Comparison of ENCODE assay signal across 18 cellular contexts in the genomic region with DNA sequence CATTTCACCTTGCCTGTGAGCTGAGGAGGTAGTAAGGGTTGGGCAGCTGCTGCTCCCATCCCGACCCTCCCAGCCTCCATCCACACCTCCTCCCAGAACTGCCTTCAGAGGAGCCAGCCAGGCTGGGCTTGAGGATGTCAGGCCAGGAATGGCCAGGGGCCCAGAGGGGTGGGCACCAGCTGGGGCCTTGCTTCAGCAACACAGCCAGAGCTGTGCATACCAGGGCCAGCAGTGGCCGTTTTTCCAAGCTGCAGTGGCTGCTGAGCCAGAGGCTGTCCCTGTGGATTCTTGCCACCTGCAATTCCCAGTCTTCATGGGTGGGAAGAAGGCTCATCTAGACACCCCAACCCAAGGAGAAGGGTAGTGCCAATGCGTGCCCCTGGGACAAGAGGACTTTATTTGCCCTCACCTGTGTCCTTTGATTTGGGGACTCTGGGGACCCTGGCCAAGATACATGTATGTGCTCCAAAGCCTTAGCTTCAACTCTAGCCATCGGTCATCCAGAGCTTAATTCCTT.
DNase-seq lines count a peak whose midpoint lies in the region; ATAC-seq, FAIRE-seq and TF ChIP-seq lines count a peak whose summit lies in the region.
"Had no signal": no experiment of that assay in that cellular context is flagged by ENCODE, and none has a peak within 500 bp of the region (broad histone marks: within the 10 kb centered on the region; RNA-seq: fewer than 3 reads in every experiment).

No MANE protein-coding gene starts in this region.

- H4K12ac ChIP-seq in trophoblast cell (ENCODE audit: low read depth, low read length) = no peak overlapping the region

- no peak overlapping the region for H3K23ac ChIP-seq in trophoblast cell (ENCODE audit: low read length)

- no peak overlapping the region for H3K27ac Mint-ChIP-seq in activated CD8-positive, alpha-beta T cell treated with anti-CD3 and anti-CD28 coated beads, Interleukin-2, amount 10 ng/mL, durations not matched to agents 7 days and 5 days
- no peak overlapping the region for H3K27ac Mint-ChIP-seq in activated CD8-positive, alpha-beta T cell treated with anti-CD3 and anti-CD28 coated beads for 36 hours
- H3K27ac Mint-ChIP-seq: CD4-positive, CD25-positive, alpha-beta regulatory T cell; H9; IgD-negative memory B cell had no signal

- no peak overlapping the region for H2BK12ac ChIP-seq in trophoblast cell (ENCODE audit: low read length)

- no peak for TF ChIP-seq RAD21 in A549 (conservative IDR thresholded peaks at IDR 0.05 in 1 of 2, IDR thresholded peaks at IDR 0.05 in 1 of 2)

- no peak overlapping the region for H3K4me3 Mint-ChIP-seq in activated CD8-positive, alpha-beta T cell treated with anti-CD3 and anti-CD28 coated beads, Interleukin-2, amount 10 ng/mL, durations not matched to agents 7 days and 5 days
- no peak overlapping the region for H3K4me3 Mint-ChIP-seq in activated CD8-positive, alpha-beta T cell treated with anti-CD3 and anti-CD28 coated beads for 36 hours
- H3K4me3 Mint-ChIP-seq: CD4-positive, CD25-positive, alpha-beta regulatory T cell; H9; IgD-negative memory B cell had no signal

- TF ChIP-seq EP300 in A549 (IDR thresholded peaks at IDR 0.05) = no peak

- H3K4ac ChIP-seq in trophoblast cell (ENCODE audit: low read depth, low read length) = no peak overlapping the region

- FAIRE-seq in A549 (lab: Jason Lieb, UNC) = no peak
- FAIRE-seq: D721Med had no signal

- POLR2A ChIA-PET in A549 (lab: Yijun Ruan, JAX) = interaction anchor here (0.6 to 2.4 kb wide), 5 partner anchors 11 to 1298 kb away, joined by 3 to 11 read pairs (median 3); no protein-coding TSS in a partner anchor
- POLR2A ChIA-PET in activated CD8-positive, alpha-beta T cell treated with anti-CD3 and anti-CD28 coated beads, Interleukin-2, amount 10 ng/mL, durations not matched to agents 7 days and 5 days (lab: Charles Lee) = no interaction called here
- POLR2A ChIA-PET in activated CD8-positive, alpha-beta T cell treated with anti-CD3 and anti-CD28 coated beads for 36 hours (lab: Charles Lee) = no interaction called here

- H3K9me3 ChIP-seq in A549 (peaks cover 5% of the 10 kb centered on the region; the same call in 2 of the 3 replicates), MG63 (no peaks in the 10 kb centered on the region; the same call in 1 of the 2 replicates), right lobe of liver (no peaks in the 10 kb centered on the region), trophoblast cell (ENCODE audit: insufficient read depth, low read depth, low read length) (no peaks in the 10 kb centered on the region)
- H3K9me3 ChIP-seq: SK-N-SH had no signal

- peaks cover 2% of the 10 kb centered on the region for H3K27me3 Mint-ChIP-seq in activated CD8-positive, alpha-beta T cell treated with anti-CD3 and anti-CD28 coated beads, Interleukin-2, amount 10 ng/mL, durations not matched to agents 7 days and 5 days (ENCODE audit: low read depth)
- H3K27me3 Mint-ChIP-seq in activated CD8-positive, alpha-beta T cell treated with anti-CD3 and anti-CD28 coated beads for 36 hours = no peaks in the 10 kb centered on the region

- H3K36me3 ChIP-seq in MG63 (no peaks in the 10 kb centered on the region), right lobe of liver (no peaks in the 10 kb centered on the region), trophoblast cell (ENCODE audit: control insufficient read depth in 1 of 2, insufficient read depth in 2 of 2, low read length in 2 of 2) (no peaks in the 10 kb centered on the region)

- DNase-seq in A549 (ENCODE audit: low read depth in 1 of 2, low spot score in 1 of 2) (peak in 1 of 2 experiments; percentile 49), MG63 (peak; percentile 40), ecto neural progenitor cell (ENCODE audit: low spot score) (peak; percentile 45), right lobe of liver (no peak), trophoblast cell (no peak)
- DNase-seq in activated CD8-positive, alpha-beta T cell treated with anti-CD3 and anti-CD28 coated beads, Interleukin-2, amount 10 ng/mL, durations not matched to agents 7 days and 5 days = no peak
- no peak for DNase-seq in activated CD8-positive, alpha-beta T cell treated with anti-CD3 and anti-CD28 coated beads for 36 hours
- DNase-seq: CD4-positive, CD25-positive, alpha-beta regulatory T cell; H9; NCI-H1436 treated with DMSO at 0.1 percent for 48 hours; NCI-H2081; NCI-H524; NK-92 treated with Interleukin-12 subunit alpha and Interleukin-12 subunit beta, amount 100 ng/mL, for 24 hours; SK-N-SH had no signal

- H2AFZ ChIP-seq in trophoblast cell (ENCODE audit: insufficient read depth, low read length, poor library complexity) = no peak overlapping the region

- H3K4me1 ChIP-seq in A549 (peaks cover 80% of the 10 kb centered on the region), right lobe of liver (peaks cover 0 to 39% (median 19%) of the 10 kb centered on the region in 4 donors), trophoblast cell (ENCODE audit: control insufficient read depth in 1 of 2, insufficient read depth in 2 of 2, low read length in 2 of 2) (no peaks in the 10 kb centered on the region)

- peaks cover 2% of the 10 kb centered on the region for H3K27me3 ChIP-seq in MG63
- no peaks in the 10 kb centered on the region for H3K27me3 ChIP-seq in right lobe of liver
- H3K27me3 ChIP-seq in trophoblast cell (ENCODE audit: insufficient read depth, low read length) = no peaks in the 10 kb centered on the region

- no peak overlapping the region for H2BK5ac ChIP-seq in trophoblast cell (ENCODE audit: low read depth, low read length, poor library complexity)

- 10% methylated on average over 4 of the region's 4 CpGs for WGBS in A549 (ENCODE audit: missing lambda C conversion rate)
- 49% methylated on average over 2 of the region's 4 CpGs for WGBS in right lobe of liver (ENCODE audit: insufficient coverage, low coverage, low lambda C conversion rate, missing lambda C conversion rate)
- WGBS in trophoblast cell (ENCODE audit: extremely low coverage, insufficient coverage, insufficient read length) = no CpG with 5 or more reads among the region's 4 CpGs

- peak; percentile 35 to 52 for ATAC-seq in A549
- peak in 2 of 4 donors; percentile 2 to 13 for ATAC-seq in right lobe of liver
- ATAC-seq in activated CD8-positive, alpha-beta T cell treated with anti-CD3 and anti-CD28 coated beads, Interleukin-2, amount 10 ng/mL, durations not matched to agents 7 days and 5 days = no peak
- no peak for ATAC-seq in GM18858 (IDR thresholded peaks at IDR 0.05; ENCODE audit: unreplicated experiment)
- ATAC-seq in activated CD8-positive, alpha-beta T cell treated with anti-CD3 and anti-CD28 coated beads for 36 hours = no peak
- ATAC-seq: Right ventricle myocardium inferior had no signal

- no peaks in the 10 kb centered on the region for H3K79me2 ChIP-seq in trophoblast cell (ENCODE audit: control insufficient read depth, insufficient read depth, low read length, poor library complexity)

- H3K27ac ChIP-seq in A549 (peak overlapping the region; percentile 92 to 93), right lobe of liver (peak overlapping the region in 2 of 3 donors; percentile 74 to 87), trophoblast cell (ENCODE audit: low read depth, low read length) (no peak overlapping the region)

- no peaks in the 10 kb centered on the region for H3K36me3 Mint-ChIP-seq in activated CD8-positive, alpha-beta T cell treated with anti-CD3 and anti-CD28 coated beads, Interleukin-2, amount 10 ng/mL, durations not matched to agents 7 days and 5 days (ENCODE audit: low read depth)
- no peaks in the 10 kb centered on the region for H3K36me3 Mint-ChIP-seq in activated CD8-positive, alpha-beta T cell treated with anti-CD3 and anti-CD28 coated beads for 36 hours (ENCODE audit: low read depth)
- H3K36me3 Mint-ChIP-seq: CD4-positive, CD25-positive, alpha-beta regulatory T cell; IgD-negative memory B cell had no signal

- no peak overlapping the region for H4K91ac ChIP-seq in trophoblast cell (ENCODE audit: low read depth, low read length)

- TF ChIP-seq POLR2A in A549 (IDR thresholded peaks at IDR 0.05; ENCODE audit: low read length) (no peak), right lobe of liver (IDR thresholded peaks at IDR 0.05) (no peak)

- CTCF ChIA-PET in A549 (lab: Yijun Ruan, JAX) = interaction anchor here (0.6 to 3.5 kb wide), 13 partner anchors 10 to 205 kb away, joined by 3 to 16 read pairs (median 4); no protein-coding TSS in a partner anchor
- CTCF ChIA-PET in activated CD8-positive, alpha-beta T cell treated with anti-CD3 and anti-CD28 coated beads, Interleukin-2, amount 10 ng/mL, durations not matched to agents 7 days and 5 days (lab: Charles Lee) = interaction anchor here (1.1 kb wide), 1 partner anchor 368 kb away, joined by 4 read pairs; no protein-coding TSS in a partner anchor
- CTCF ChIA-PET in activated CD8-positive, alpha-beta T cell treated with anti-CD3 and anti-CD28 coated beads for 36 hours (lab: Charles Lee) = no interaction called here

- no peak overlapping the region for H2AK5ac ChIP-seq in trophoblast cell (ENCODE audit: low read length)

- no peak overlapping the region for H3K9ac ChIP-seq in trophoblast cell (ENCODE audit: low read length)
- H3K9ac ChIP-seq: SK-N-SH had no signal

- no peak overlapping the region for H2BK120ac ChIP-seq in trophoblast cell (ENCODE audit: insufficient read depth, low read length, poor library complexity)

- H3K4me1 Mint-ChIP-seq in activated CD8-positive, alpha-beta T cell treated with anti-CD3 and anti-CD28 coated beads, Interleukin-2, amount 10 ng/mL, durations not matched to agents 7 days and 5 days (ENCODE audit: low read depth) = no peaks in the 10 kb centered on the region
- peaks cover 3% of the 10 kb centered on the region for H3K4me1 Mint-ChIP-seq in activated CD8-positive, alpha-beta T cell treated with anti-CD3 and anti-CD28 coated beads for 36 hours (ENCODE audit: low read depth)
- H3K4me1 Mint-ChIP-seq: IgD-negative memory B cell had no signal

- no peaks in the 10 kb centered on the region for H3K9me3 Mint-ChIP-seq in activated CD8-positive, alpha-beta T cell treated with anti-CD3 and anti-CD28 coated beads, Interleukin-2, amount 10 ng/mL, durations not matched to agents 7 days and 5 days (ENCODE audit: insufficient read depth)
- H3K9me3 Mint-ChIP-seq in activated CD8-positive, alpha-beta T cell treated with anti-CD3 and anti-CD28 coated beads for 36 hours = no peaks in the 10 kb centered on the region
- H3K9me3 Mint-ChIP-seq: H9 had no signal

- intact Hi-C loops in right lobe of liver (cut with DNase I) = no loop called here
- intact Hi-C loops in activated CD8-positive, alpha-beta T cell treated with anti-CD3 and anti-CD28 coated beads for 36 hours (cut with micrococcal nuclease) = no loop called here

- H3K4me2 ChIP-seq in A549 (peak overlapping the region; percentile 80), trophoblast cell (ENCODE audit: low read length) (no peak overlapping the region)
- H3K4me2 ChIP-seq: SK-N-SH had no signal

- no peak overlapping the region for H4K8ac ChIP-seq in trophoblast cell (ENCODE audit: low read depth, low read length)

- H3K18ac ChIP-seq in trophoblast cell (ENCODE audit: low read length) = no peak overlapping the region

- no peaks in the 10 kb centered on the region for H3K79me1 ChIP-seq in trophoblast cell (ENCODE audit: low read length)

- no peak overlapping the region for H3K14ac ChIP-seq in trophoblast cell (ENCODE audit: low read length)

- TF ChIP-seq CTCF in A549 (IDR thresholded peaks at IDR 0.05) = no peak
- no peak for TF ChIP-seq CTCF in right lobe of liver (IDR thresholded peaks at IDR 0.05)
- TF ChIP-seq CTCF in activated CD8-positive, alpha-beta T cell treated with anti-CD3 and anti-CD28 coated beads for 36 hours (IDR thresholded peaks at IDR 0.05) = no peak

- H3K4me3 ChIP-seq in A549 (no peak overlapping the region), MG63 (no peak overlapping the region), right lobe of liver (no peak overlapping the region), trophoblast cell (ENCODE audit: low read depth, low read length) (no peak overlapping the region)

Comparison
In these comparisons a context has a peak if more than half of its experiments do, and no peak if none do; other contexts are left out.
1. ATAC-seq: peak in A549 (2 of 2); none in activated CD8-positive, alpha-beta T cell treated with anti-CD3 and anti-CD28 coated beads, Interleukin-2, amount 10 ng/mL, durations not matched to agents 7 days and 5 days (single experiment), GM18858 (single experiment) and activated CD8-positive, alpha-beta T cell treated with anti-CD3 and anti-CD28 coated beads for 36 hours (single experiment).
2. DNase-seq: peak in MG63 (single experiment) and ecto neural progenitor cell (single experiment); none in right lobe of liver (0 of 3), activated CD8-positive, alpha-beta T cell treated with anti-CD3 and anti-CD28 coated beads, Interleukin-2, amount 10 ng/mL, durations not matched to agents 7 days and 5 days (single experiment), trophoblast cell (0 of 2) and activated CD8-positive, alpha-beta T cell treated with anti-CD3 and anti-CD28 coated beads for 36 hours (single experiment).